8 cellular contexts compared by ENCODE assay signal in the genomic region with DNA sequence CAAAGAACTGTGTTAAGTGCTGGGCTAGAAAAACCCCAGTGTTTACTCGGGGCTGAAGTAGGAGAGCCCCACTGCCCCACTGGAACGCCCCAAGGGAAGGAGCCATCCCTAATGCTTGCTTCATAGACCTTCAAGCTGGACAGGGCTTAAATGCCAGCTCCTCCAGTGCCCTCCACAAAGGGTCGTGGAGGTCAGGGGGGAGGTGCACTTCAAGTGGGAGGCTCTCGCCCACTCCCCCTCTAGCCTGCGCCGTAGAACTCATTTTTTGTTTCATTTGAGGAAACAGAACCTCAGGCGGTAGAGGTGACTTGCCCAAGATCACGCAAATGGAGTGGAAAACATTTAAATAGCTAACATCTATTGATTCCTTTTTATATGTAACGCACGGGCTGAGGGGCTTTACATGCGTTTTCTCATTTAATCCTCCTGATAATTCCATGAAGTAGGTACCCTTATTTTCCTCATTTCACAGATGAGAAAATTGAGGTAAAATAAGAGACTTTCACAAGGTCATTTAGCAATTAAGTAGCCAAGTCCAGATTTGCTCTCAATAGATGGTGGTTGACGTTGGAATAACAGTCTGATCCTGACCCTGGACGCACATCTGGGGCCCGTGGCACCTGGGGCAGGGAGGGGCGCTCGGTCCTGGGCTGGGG. TPM values are rescaled to one million over a fixed set of nuclear protein-coding genes. Genes with fewer than 3 reads are reported as not detected.
A peak's percentile ranks its signal among the peaks of the same experiment; 100 is the strongest.
DNase-seq lines count a peak whose midpoint lies in the region; ATAC-seq, FAIRE-seq and TF ChIP-seq lines count a peak whose summit lies in the region.

No MANE protein-coding gene starts in this region.

- H3K4me3 ChIP-seq in DND-41 (ENCODE audit: low read depth in 1 of 2, low read length in 2 of 2) (peak overlapping the region; percentile 41 to 80; a peak in 3 of 4 replicates), H1 (ENCODE audit: extremely low read depth in 1 of 4, insufficient read depth in 2 of 4, low read depth in 3 of 4, low read length in 4 of 4) (peak overlapping the region in 3 of 4 experiments; percentile 7 to 92 (median 26); a peak in 6 of 8 replicates), neutrophil (ENCODE audit: low read depth in 1 of 2, low read length in 1 of 2) (peak overlapping the region; percentile 69 to 94)

- TF ChIP-seq RAD21 in H1 (IDR thresholded peaks at IDR 0.05 in 1 of 2, conservative IDR thresholded peaks at IDR 0.05 in 1 of 2; ENCODE audit: low read depth in 2 of 2, low read length in 2 of 2) = no peak

- FAIRE-seq in H1 (lab: Jason Lieb, UNC) = no peak

- H3K14ac ChIP-seq in H1 (ENCODE audit: insufficient read length) = no peak overlapping the region

- H3K27ac ChIP-seq in DND-41 (ENCODE audit: low read length) = peak overlapping the region; percentile 41
- no peak overlapping the region for H3K27ac ChIP-seq in H1 (ENCODE audit: low read depth, low read length)
- peak overlapping the region; percentile 72 for H3K27ac ChIP-seq in neutrophil

- peaks cover 37% of the 10 kb centered on the region for H3K4me1 ChIP-seq in DND-41 (ENCODE audit: insufficient read depth, low read length)
- peaks cover 0 to 7% (median under 1%) of the 10 kb centered on the region in 4 experiments; a peak in 5 of 7 replicates for H3K4me1 ChIP-seq in H1 (replicated peaks in 1 of 4; ENCODE audit: control insufficient read depth in 3 of 4, insufficient read depth in 4 of 4, low read length in 3 of 4)
- peaks cover 47 to 51% of the 10 kb centered on the region in 2 experiments for H3K4me1 ChIP-seq in neutrophil (ENCODE audit: control insufficient read depth in 1 of 2, insufficient read depth in 1 of 2, low read depth in 1 of 2, low read length in 1 of 2)

- no peak overlapping the region for H2BK20ac ChIP-seq in H1 (ENCODE audit: low read length)

- H4K20me1 ChIP-seq in DND-41 (ENCODE audit: insufficient read depth, low read length) (no peaks in the 10 kb centered on the region), H1 (replicated peaks in 1 of 2; ENCODE audit: control insufficient read depth in 1 of 2, insufficient read depth in 2 of 2, low read length in 2 of 2) (peaks cover 0 to 2% of the 10 kb centered on the region in 2 experiments)

- H3K27me3 ChIP-seq in DND-41 (ENCODE audit: insufficient read depth, low read length, poor library complexity) = peaks cover 7% of the 10 kb centered on the region
- no peaks in the 10 kb centered on the region for H3K27me3 ChIP-seq in H1 (replicated peaks in 1 of 4; ENCODE audit: control insufficient read depth in 3 of 4, extremely low read depth in 1 of 4, insufficient read depth in 3 of 4, low read length in 3 of 4)
- H3K27me3 ChIP-seq in neutrophil = no peaks in the 10 kb centered on the region

- no peak overlapping the region for H4K8ac ChIP-seq in H1 (ENCODE audit: extremely low read depth, insufficient read depth, low read length)

- peaks cover 3% of the 10 kb centered on the region; the same call in 1 of the 2 replicates for H3K23me2 ChIP-seq in H1 (ENCODE audit: low read depth, low read length)

- peak overlapping the region; percentile 87 for H2AFZ ChIP-seq in DND-41 (ENCODE audit: low read depth, low read length)
- H2AFZ ChIP-seq in H1 (ENCODE audit: low read length) = peak overlapping the region; percentile 81; the same call in 1 of the 2 replicates

- H3K56ac ChIP-seq in H1 (replicated peaks; ENCODE audit: insufficient read length, low read depth, low read length) = no peak overlapping the region

- H3K79me2 ChIP-seq in DND-41 (ENCODE audit: insufficient read depth, low read length) (peaks cover 39% of the 10 kb centered on the region), H1 (ENCODE audit: control insufficient read depth in 1 of 2, insufficient read depth in 2 of 2, low read length in 2 of 2) (peaks cover 7 to 36% of the 10 kb centered on the region in 2 experiments; a peak in 3 of 4 replicates)

- H4K91ac ChIP-seq in H1 (replicated peaks; ENCODE audit: insufficient read length, low read length) = no peak overlapping the region

- H3K36me3 ChIP-seq in DND-41 (ENCODE audit: insufficient read depth, low read length) (peaks cover 10% of the 10 kb centered on the region), H1 (ENCODE audit: control insufficient read depth in 2 of 4, insufficient read depth in 4 of 4, low read length in 3 of 4) (no peaks in the 10 kb centered on the region; a peak in 2 of 8 replicates), neutrophil (no peaks in the 10 kb centered on the region)

- no peak overlapping the region for H3K4ac ChIP-seq in H1 (replicated peaks; ENCODE audit: insufficient read length, low read depth, low read length)

- intact Hi-C loops in head of caudate nucleus (cut with DNase I) = no loop called here

- no peak for TF ChIP-seq EP300 in H1 (IDR thresholded peaks at IDR 0.05; ENCODE audit: borderline replicate concordance in 1 of 2, low read depth in 2 of 2, low read length in 2 of 2)

- TF ChIP-seq CTCF in DND-41 (IDR thresholded peaks at IDR 0.05; ENCODE audit: borderline replicate concordance, extremely low read depth, low read length, poor library complexity, severe bottlenecking) = no peak
- TF ChIP-seq CTCF in H1 (IDR thresholded peaks at IDR 0.05; ENCODE audit: control extremely low read depth in 1 of 3, insufficient read depth in 1 of 3, low read depth in 1 of 3, low read length in 3 of 3) = no peak
- no peak for TF ChIP-seq CTCF in neutrophil (IDR thresholded peaks at IDR 0.05)

- TF ChIP-seq POLR2A in H1 (IDR thresholded peaks at IDR 0.05; ENCODE audit: control extremely low read depth in 1 of 2, low read depth in 2 of 2, low read length in 2 of 2) = no peak
- TF ChIP-seq POLR2A in GM18505 (IDR thresholded peaks at IDR 0.05; ENCODE audit: borderline replicate concordance, extremely low read depth, insufficient read depth, insufficient read length) = no peak

- CTCF ChIA-PET in H1 (lab: Charles Lee; ENCODE audit: partially characterized antibody) = interaction anchor here (1.0 to 3.8 kb wide), 7 partner anchors 9 to 46 kb away, joined by 3 to 13 read pairs (median 4); no protein-coding TSS in a partner anchor

- H2BK15ac ChIP-seq in H1 (ENCODE audit: low read length) = no peak overlapping the region; the same call in 1 of the 2 replicates

- H3K9ac ChIP-seq in DND-41 (ENCODE audit: low read depth, low read length) = peak overlapping the region; percentile 80
- no peak overlapping the region for H3K9ac ChIP-seq in H1 (replicated peaks in 1 of 4; ENCODE audit: extremely low read depth in 1 of 4, low read depth in 3 of 4, low read length in 3 of 4)

- H2AK5ac ChIP-seq in H1 (ENCODE audit: low read depth, low read length) = no peak overlapping the region

- no peak overlapping the region for H2BK5ac ChIP-seq in H1 (ENCODE audit: low read depth, low read length)

- H3K18ac ChIP-seq in H1 (ENCODE audit: extremely low read depth, low read length) = no peak overlapping the region

- no peak overlapping the region for H2BK12ac ChIP-seq in H1 (ENCODE audit: low read depth, low read length)

- H2BK120ac ChIP-seq in H1 (replicated peaks; ENCODE audit: low read depth, low read length) = no peak overlapping the region

- ATAC-seq in DND-41 (ENCODE audit: insufficient read depth, low read depth) = no peak
- ATAC-seq in GM21360 (IDR thresholded peaks at IDR 0.05; ENCODE audit: unreplicated experiment) = no peak
- no peak for ATAC-seq in GM18505 (IDR thresholded peaks at IDR 0.05; ENCODE audit: unreplicated experiment)

- no peak overlapping the region for H3K23ac ChIP-seq in H1 (ENCODE audit: insufficient read length)

- POLR2A ChIA-PET in H1 (lab: Charles Lee; ENCODE audit: partially characterized antibody) = interaction anchor here (1.0 to 1.2 kb wide), 4 partner anchors 9 to 43 kb away, joined by 3 to 4 read pairs (median 3); no protein-coding TSS in a partner anchor

- no peaks in the 10 kb centered on the region for H3K9me3 ChIP-seq in DND-41 (ENCODE audit: insufficient read depth, low read length, severe bottlenecking)
- H3K9me3 ChIP-seq in H1 (ENCODE audit: insufficient read depth in 2 of 2, low read depth in 1 of 2, low read length in 1 of 2) = no peaks in the 10 kb centered on the region
- H3K9me3 ChIP-seq in neutrophil = no peaks in the 10 kb centered on the region

- peak overlapping the region; percentile 86 for H3K4me2 ChIP-seq in DND-41 (ENCODE audit: insufficient read depth, low read length)
- peak overlapping the region; percentile 56 to 76 for H3K4me2 ChIP-seq in H1 (ENCODE audit: insufficient read depth in 1 of 2, low read depth in 2 of 2, low read length in 2 of 2)

- DNase-seq in DND-41 = no peak
- peak; percentile 38 for DNase-seq in NCI-H69 (lab: John Stamatoyannopoulos, UW)
- DNase-seq in H1 (ENCODE audit: low read depth in 1 of 2, low spot score in 2 of 2) = no peak
- no peak for DNase-seq in NCI-H187 treated with DMSO at 0.1 percent for 48 hours (lab: John Stamatoyannopoulos, UW)
- DNase-seq in head of caudate nucleus = no peak

- peaks cover 4% of the 10 kb centered on the region for H3K79me1 ChIP-seq in H1 (ENCODE audit: low read depth, low read length)

- WGBS in H1 (ENCODE audit: extremely low coverage in 1 of 2, insufficient coverage in 1 of 2, insufficient read length in 1 of 2, insufficient replicate concordance in 2 of 2, low coverage in 1 of 2, low lambda C conversion rate in 2 of 2, missing lambda C conversion rate in 1 of 2), 2 experiments = 46% methylated on average over 16 of the region's 16 CpGs; no CpG with 5 or more reads in 1 of the 2 experiments

- no peak overlapping the region for H4K5ac ChIP-seq in H1 (ENCODE audit: insufficient read length, low read depth, low read length)

TF ChIP-seq in H1, 55 proteins besides CTCF, POLR2A, EP300 and RAD21 (continues in another document):
- TF ChIP-seq JUN (IDR thresholded peaks at IDR 0.05; ENCODE audit: low read depth, low read length) = no peak

RNA-seq across cellular contexts. Expression of a gene that starts 0.5 kb away (rescaled TPM):
- total RNA-seq in H1 (2021; fragmentation: NEBNext Ultra II Directional; extraction: Animal tissue kit (Norgen Biotek cat#: 25700)) = 21.4 and 24.1 TPM in 2 replicates
- 11.9 and 22.4 TPM in 2 replicates for polyA plus RNA-seq in H1 (2011; rRNA removed)
- polyA plus RNA-seq in H1 (2011; cell fraction: cytosol; rRNA removed) = 17.9 TPM
- 13.7 TPM for polyA plus RNA-seq in H1 (2011; cell fraction: nucleus; rRNA removed)
- polyA plus RNA-seq in H1 (2012, experiment 1 of 2) = 12.6 to 16.1 TPM (median 14.9 TPM) in 4 replicates
- 4.4 TPM for polyA plus RNA-seq in H1 (2012, experiment 2 of 2)
- polyA plus RNA-seq in H1 (2013, experiment 1 of 2) = 20.8 TPM
- 22.7 TPM for polyA plus RNA-seq in H1 (2013, experiment 2 of 2)
- polyA minus RNA-seq in H1 (2011; rRNA and poly(A)+ RNA removed) = 23.9 and 29.9 TPM in 2 replicates
- polyA minus RNA-seq in H1 (2011; cell fraction: cytosol; rRNA and poly(A)+ RNA removed) = 10.2 TPM
- polyA minus RNA-seq in H1 (2011; cell fraction: nucleus; rRNA and poly(A)+ RNA removed) = 28.3 TPM

RNA-seq across cellular contexts. Expression of a gene that starts 55.9 kb away (rescaled TPM):
- not detected in 2 replicates for total RNA-seq in H1 (2021; fragmentation: NEBNext Ultra II Directional; extraction: Animal tissue kit (Norgen Biotek cat#: 25700))
- not detected in 2 replicates for polyA plus RNA-seq in H1 (2011; rRNA removed)
- polyA plus RNA-seq in H1 (2011; cell fraction: cytosol; rRNA removed) = not detected
- polyA plus RNA-seq in H1 (2011; cell fraction: nucleus; rRNA removed) = not detected
- not detected in 4 replicates for polyA plus RNA-seq in H1 (2012, experiment 1 of 2)
- not detected for polyA plus RNA-seq in H1 (2012, experiment 2 of 2)
- not detected for polyA plus RNA-seq in H1 (2013, experiment 1 of 2)
- not detected for polyA plus RNA-seq in H1 (2013, experiment 2 of 2)
- polyA minus RNA-seq in H1 (2011; rRNA and poly(A)+ RNA removed) = not detected in 2 replicates
- polyA minus RNA-seq in H1 (2011; cell fraction: cytosol; rRNA and poly(A)+ RNA removed) = not detected
- polyA minus RNA-seq in H1 (2011; cell fraction: nucleus; rRNA and poly(A)+ RNA removed) = not detected

Comparison
In these comparisons a context has a peak if more than half of its experiments do, and no peak if none do; other contexts are left out.
1. H3K4me3 ChIP-seq: peak in every context shown above with its lines; median percentile 82 in neutrophil; 60 in DND-41; 26 in H1.